2 cellular contexts compared by ENCODE assay signal in genomic region chr19:55383279-55383788, GRCh38.
TF ChIP-seq lines count a peak whose summit lies in the region.

No MANE protein-coding gene starts in this region.

TF ChIP-seq in SK-N-SH, 30 proteins besides CTCF, POLR2A, EP300 and RAD21:
- TF ChIP-seq CHD2 (IDR thresholded peaks at IDR 0.05; ENCODE audit: low read length, partially characterized antibody): no peak
- no peak for TF ChIP-seq TEAD4 (IDR thresholded peaks at IDR 0.05; ENCODE audit: borderline replicate concordance, insufficient read depth)
- no peak for TF ChIP-seq POLR2AphosphoS5 (IDR thresholded peaks at IDR 0.05; ENCODE audit: low read depth, low read length)
- no peak for TF ChIP-seq RFX5 (IDR thresholded peaks at IDR 0.05; ENCODE audit: low read length)
- no peak for TF ChIP-seq USF2 (IDR thresholded peaks at IDR 0.05; ENCODE audit: borderline replicate concordance, low read depth, low read length)
- TF ChIP-seq NRF1 (IDR thresholded peaks at IDR 0.05; ENCODE audit: low read depth, low read length): no peak
- no peak for TF ChIP-seq MXI1 (IDR thresholded peaks at IDR 0.05; ENCODE audit: low read depth, low read length)
- TF ChIP-seq GATA2 (CRISPR knock-in tag; IDR thresholded peaks at IDR 0.05): no peak
- TF ChIP-seq NFIC (IDR thresholded peaks at IDR 0.05; ENCODE audit: borderline replicate concordance): no peak
- TF ChIP-seq MAX (IDR thresholded peaks at IDR 0.05; ENCODE audit: low read depth): no peak
- no peak for TF ChIP-seq SMC3 (IDR thresholded peaks at IDR 0.05; ENCODE audit: low read depth, low read length)
- TF ChIP-seq SIN3A (IDR thresholded peaks at IDR 0.05; ENCODE audit: borderline replicate concordance, low read depth, low read length): no peak
- TF ChIP-seq TAF1 (IDR thresholded peaks at IDR 0.05; ENCODE audit: borderline replicate concordance, low read depth, low read length): no peak

TF ChIP-seq in SK-N-SH treated with all-trans-retinoic acid at 6 μM for 48 hours, 23 proteins besides CTCF, POLR2A, EP300 and RAD21:
- no peak for TF ChIP-seq TOX (CRISPR knock-in tag; IDR thresholded peaks at IDR 0.05; ENCODE audit: borderline replicate concordance)
- TF ChIP-seq GLIS3 (CRISPR knock-in tag; IDR thresholded peaks at IDR 0.05): no peak
- TF ChIP-seq ZNF8 (CRISPR knock-in tag; IDR thresholded peaks at IDR 0.05): no peak
- no peak for TF ChIP-seq CREB5 (CRISPR knock-in tag; IDR thresholded peaks at IDR 0.05; ENCODE audit: low read depth)
- TF ChIP-seq ESRRG (CRISPR knock-in tag; IDR thresholded peaks at IDR 0.05): no peak
- no peak for TF ChIP-seq ZFP30 (CRISPR knock-in tag; IDR thresholded peaks at IDR 0.05)
- TF ChIP-seq TSHZ2 (CRISPR knock-in tag; IDR thresholded peaks at IDR 0.05): no peak
- no peak for TF ChIP-seq OSR1 (CRISPR knock-in tag; IDR thresholded peaks at IDR 0.05)
